8 cellular contexts compared by ENCODE assay signal in genomic region chr12:108803428-108804105, GRCh38. TPM values are rescaled to one million over a fixed set of nuclear protein-coding genes. Genes with fewer than 3 reads are reported as not detected.
DNase-seq lines count a peak whose midpoint lies in the region; ATAC-seq and TF ChIP-seq lines count a peak whose summit lies in the region.

No MANE protein-coding gene starts in this region.

- TF ChIP-seq CTCF in GM12865 (IDR thresholded peaks at IDR 0.05; ENCODE audit: insufficient read depth, low read depth, low read length, missing control alignments) (peak; percentile 89), KMS-11 (conservative IDR thresholded peaks at IDR 0.05; ENCODE audit: low read depth, low read length) (peak; percentile 83), Panc1 (IDR thresholded peaks at IDR 0.05) (peak; percentile 94), esophagus muscularis mucosa (IDR thresholded peaks at IDR 0.05) (peak; percentile 96 to 99 (median 98))

- TF ChIP-seq POLR2A in esophagus muscularis mucosa (IDR thresholded peaks at IDR 0.05; ENCODE audit: low read depth): no peak

- 1% methylated on average over 5 of the region's 5 CpGs for WGBS in esophagus muscularis mucosa

- H2AFZ ChIP-seq in KMS-11 (ENCODE audit: low read depth): no peak overlapping the region

- H3K36me3 Mint-ChIP-seq in naive thymus-derived CD4-positive, alpha-beta T cell: peaks cover 0 to 34% (median 13%) of the 10 kb centered on the region in 5 donors

- H3K4me2 ChIP-seq in KMS-11: peak overlapping the region; percentile 14; the same call in 1 of the 2 replicates

- no peak overlapping the region for H3K4me3 Mint-ChIP-seq in naive thymus-derived CD4-positive, alpha-beta T cell

- CTCF ChIA-PET in Panc1 (lab: Charles Lee): interaction anchor here (0.8 to 2.1 kb wide), 4 partner anchors 20 to 139 kb away, joined by 3 to 15 read pairs (median 4); no protein-coding TSS in a partner anchor
- CTCF ChIA-PET in naive thymus-derived CD4-positive, alpha-beta T cell (lab: Charles Lee): interaction anchor here (0.6 to 7.6 kb wide), 25 partner anchors 15 to 1295 kb away, joined by 3 to 145 read pairs (median 4); partner anchors contain the start of genes ISCU and SELPLG

- peaks cover 0 to 10% (median 3%) of the 10 kb centered on the region in 7 donors for H3K4me1 Mint-ChIP-seq in naive thymus-derived CD4-positive, alpha-beta T cell

- no peak overlapping the region; the same call in 1 of the 2 replicates for H3K9ac ChIP-seq in KMS-11

- no peak for TF ChIP-seq EP300 in esophagus muscularis mucosa (IDR thresholded peaks at IDR 0.05)

- in situ Hi-C loops in Panc1 (cut with HindIII; ENCODE audit: low pct_unique_long_range_greater_than_20kb, low sequenced_read_pairs): no loop called here

- H4K20me1 ChIP-seq in KMS-11 (ENCODE audit: insufficient read depth): no peaks in the 10 kb centered on the region

- H3K27me3 Mint-ChIP-seq in naive thymus-derived CD4-positive, alpha-beta T cell: no peaks in the 10 kb centered on the region

- peak overlapping the region; percentile 45 for H3K27ac ChIP-seq in KMS-11
- H3K27ac ChIP-seq in Panc1 (ENCODE audit: low read length): peak overlapping the region; percentile 42
- H3K27ac ChIP-seq in esophagus muscularis mucosa (replicated peaks in 1 of 4): peak overlapping the region; percentile 90 to 95 (median 94)
- H3K27ac ChIP-seq in naive thymus-derived CD4-positive, alpha-beta T cell (ENCODE audit: low read depth, low read length): no peak overlapping the region

- intact Hi-C loops in Panc1 (cut with micrococcal nuclease; ENCODE audit: unreplicated experiment): loop anchor here (2.0 kb wide), 1 partner anchor 139 kb away; no protein-coding TSS in a partner anchor
- intact Hi-C loops in esophagus muscularis mucosa (cut with DNase I): loop anchor here (2.0 to 10.0 kb wide), 5 partner anchors 49 to 237 kb away; partner anchors contain the start of gene CORO1C
- intact Hi-C loops in naive thymus-derived CD4-positive, alpha-beta T cell (cut with micrococcal nuclease): loop anchor here (1.0 to 5.0 kb wide), 15 partner anchors 53 to 290 kb away; partner anchors contain the start of genes ALKBH2 (in 2 of the 2), CORO1C (in 2 of the 2), FICD (in 1 of the 2) and SELPLG (in 1 of the 2)

- POLR2A ChIA-PET in Panc1 (lab: Charles Lee): interaction anchor here (0.6 to 0.7 kb wide), 2 partner anchors 68 to 132 kb away, joined by 3 to 6 read pairs; no protein-coding TSS in a partner anchor
- POLR2A ChIA-PET in naive thymus-derived CD4-positive, alpha-beta T cell (lab: Charles Lee): interaction anchor here (0.6 to 2.2 kb wide), 6 partner anchors 59 to 243 kb away, joined by 3 to 16 read pairs (median 4); partner anchors contain the start of gene SART3

- peak; percentile 88 for ATAC-seq in Panc1
- peak; percentile 93 for ATAC-seq in naive thymus-derived CD4-positive, alpha-beta T cell

- DNase-seq in GM12865 (ENCODE audit: low read depth): peak; percentile 82
- DNase-seq in Panc1 (ENCODE audit: low read depth, low spot score): peak; percentile 78
- DNase-seq in activated T-cell treated with anti-CD3 and anti-CD28 coated beads, Interleukin-2, amount 50 U/mL, for 48 hours: peak; percentile 69 to 74
- peak; percentile 96 for DNase-seq in esophagus muscularis mucosa (ENCODE audit: extremely low spot score)
- DNase-seq in naive thymus-derived CD4-positive, alpha-beta T cell: peak; percentile 25 to 78 (median 70)
- DNase-seq in stimulated activated CD8-positive, alpha-beta memory T cell treated with anti-CD3 and anti-CD28 coated beads, Interleukin-7, amount 100 ng/mL, for 48 hours (ENCODE audit: extremely low read depth in 1 of 2, low read depth in 1 of 2): peak; percentile 20 to 55
- DNase-seq in cortex of kidney (lab: John Stamatoyannopoulos, UW): no peak

- no peak overlapping the region for H3K4me3 ChIP-seq in GM12865 (ENCODE audit: low read depth, low read length)
- no peak overlapping the region for H3K4me3 ChIP-seq in KMS-11 (IDR thresholded peaks at IDR 0.05; ENCODE audit: insufficient read depth, low read depth, low read length)
- no peak overlapping the region for H3K4me3 ChIP-seq in Panc1 (ENCODE audit: low read depth in 2 of 2, low read length in 2 of 2)
- H3K4me3 ChIP-seq in esophagus muscularis mucosa: peak overlapping the region in 1 of 4 donors; percentile 39
- no peak overlapping the region for H3K4me3 ChIP-seq in naive thymus-derived CD4-positive, alpha-beta T cell (ENCODE audit: low read length)

- H3K79me2 ChIP-seq in KMS-11 (ENCODE audit: insufficient read depth, low read depth): no peaks in the 10 kb centered on the region

- no peaks in the 10 kb centered on the region for H3K9me3 Mint-ChIP-seq in naive thymus-derived CD4-positive, alpha-beta T cell

- no TSS peak for BruUV-seq in Panc1 (replicated peaks; lab: Mats Ljungman, UMichigan)

- H3K4me1 ChIP-seq in KMS-11 (ENCODE audit: low read depth, poor library complexity, severe bottlenecking): peaks cover 31% of the 10 kb centered on the region
- H3K4me1 ChIP-seq in Panc1 (ENCODE audit: control insufficient read depth, insufficient read depth, low read length): peaks cover 11% of the 10 kb centered on the region
- H3K4me1 ChIP-seq in esophagus muscularis mucosa: peaks cover 69 to 87% (median 83%) of the 10 kb centered on the region in 4 donors
- H3K4me1 ChIP-seq in naive thymus-derived CD4-positive, alpha-beta T cell (ENCODE audit: control insufficient read depth in 2 of 2, insufficient read depth in 2 of 2, low read length in 2 of 2): peaks cover 0 to 3% of the 10 kb centered on the region in 2 donors

- H3K27ac Mint-ChIP-seq in naive thymus-derived CD4-positive, alpha-beta T cell: peak overlapping the region in 3 of 9 donors; percentile 37 to 62 (median 48)

- no peaks in the 10 kb centered on the region for H3K36me3 ChIP-seq in KMS-11 (ENCODE audit: insufficient read depth)
- H3K36me3 ChIP-seq in Panc1 (ENCODE audit: control insufficient read depth, insufficient read depth, low read length): peaks cover 43% of the 10 kb centered on the region
- peaks cover 23 to 74% (median 39%) of the 10 kb centered on the region in 4 donors for H3K36me3 ChIP-seq in esophagus muscularis mucosa
- peaks cover 0 to 73% (median 14%) of the 10 kb centered on the region in 3 experiments for H3K36me3 ChIP-seq in naive thymus-derived CD4-positive, alpha-beta T cell (ENCODE audit: control insufficient read depth in 2 of 3, insufficient read depth in 3 of 3, low read length in 3 of 3)

- no peaks in the 10 kb centered on the region for H3K27me3 ChIP-seq in KMS-11 (ENCODE audit: insufficient read depth, low read depth)
- no peaks in the 10 kb centered on the region for H3K27me3 ChIP-seq in Panc1 (ENCODE audit: control insufficient read depth, insufficient read depth, low read length)
- H3K27me3 ChIP-seq in esophagus muscularis mucosa: no peaks in the 10 kb centered on the region
- no peaks in the 10 kb centered on the region for H3K27me3 ChIP-seq in naive thymus-derived CD4-positive, alpha-beta T cell (ENCODE audit: control insufficient read depth in 2 of 2, insufficient read depth in 2 of 2, low read length in 2 of 2)

- H3K9me3 ChIP-seq in Panc1 (ENCODE audit: control insufficient read depth, insufficient read depth, low read depth, low read length): no peaks in the 10 kb centered on the region
- no peaks in the 10 kb centered on the region for H3K9me3 ChIP-seq in esophagus muscularis mucosa
- no peaks in the 10 kb centered on the region for H3K9me3 ChIP-seq in naive thymus-derived CD4-positive, alpha-beta T cell (ENCODE audit: control insufficient read depth in 2 of 3, low read length in 3 of 3)

RNA-seq across cellular contexts. Expression of gene SSH1, which starts 53.8 kb away (rescaled TPM):
- total RNA-seq in Panc1 (2021; ENCODE audit: unreplicated experiment) (58.6 TPM), esophagus muscularis mucosa (10 to 100 TPM; 14.1 to 40.9 (median 28.7) TPM)
- polyA plus RNA-seq in Panc1 (2012; ENCODE audit: insufficient read length): 40.0 TPM
- 10 to 100 TPM; 23.4 to 32.8 (median 29.9) TPM for total RNA-seq in naive thymus-derived CD4-positive, alpha-beta T cell
- 1 to 10 TPM; 5.2 to 7.7 TPM for polyA plus RNA-seq in naive thymus-derived CD4-positive, alpha-beta T cell
